In the genomic region with DNA sequence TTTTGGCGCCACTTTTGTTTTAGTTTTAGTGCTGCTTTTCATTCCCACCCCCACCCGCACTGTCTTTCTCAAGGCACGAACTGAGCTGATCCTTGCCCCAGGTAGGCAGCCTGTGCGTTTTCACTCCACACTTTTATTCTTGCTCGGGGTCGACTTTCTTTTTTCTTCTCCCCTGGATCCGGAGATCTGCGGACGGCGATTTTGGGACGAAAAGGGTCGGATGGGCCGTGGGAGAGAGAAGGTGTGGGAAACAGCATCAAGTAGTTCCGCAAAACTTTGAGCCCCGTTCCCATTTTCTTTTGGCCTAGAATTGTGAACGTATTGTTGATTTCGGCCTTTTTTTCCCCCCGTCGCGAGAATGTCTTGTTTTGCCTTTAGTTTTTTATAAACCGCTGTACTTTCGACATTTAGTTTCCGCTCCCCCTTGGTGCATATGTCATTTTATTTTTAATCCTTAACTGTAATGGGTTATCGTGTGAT, we compare ENCODE assay signal across 1 cellular context.
TF ChIP-seq lines count a peak whose summit lies in the region.

No MANE protein-coding gene starts in this region.

TF ChIP-seq in HEK293, 187 proteins besides CTCF, POLR2A, EP300 and RAD21 (continued from another document):
- TF ChIP-seq ZNF280C (tag by site-specific recombination; IDR thresholded peaks at IDR 0.05) (no peak), ZNF132 (tag by site-specific recombination; IDR thresholded peaks at IDR 0.05; ENCODE audit: borderline replicate concordance) (no peak), ZNF398 (tag by site-specific recombination; IDR thresholded peaks at IDR 0.05) (peak; percentile 65; the same call in 1 of the 2 replicates), ZNF221 (tag by site-specific recombination; IDR thresholded peaks at IDR 0.05; ENCODE audit: borderline replicate concordance) (no peak), PRDM2 (tag by site-specific recombination; IDR thresholded peaks at IDR 0.05; ENCODE audit: borderline replicate concordance) (no peak), ZNF223 (tag by site-specific recombination; IDR thresholded peaks at IDR 0.05) (no peak), IKZF3 (tag by site-specific recombination; IDR thresholded peaks at IDR 0.05) (peak; percentile 18; the same call in 1 of the 2 replicates), ZNF146 (tag by site-specific recombination; IDR thresholded peaks at IDR 0.05) (no peak), ZNF23 (tag by site-specific recombination; IDR thresholded peaks at IDR 0.05; ENCODE audit: borderline replicate concordance) (no peak), ZNF558 (tag by site-specific recombination; IDR thresholded peaks at IDR 0.05) (no peak), ZNF184 (tag by site-specific recombination; IDR thresholded peaks at IDR 0.05) (no peak), MYNN (tag by site-specific recombination; IDR thresholded peaks at IDR 0.05; ENCODE audit: borderline replicate concordance) (no peak), ZNF341 (tag by site-specific recombination; IDR thresholded peaks at IDR 0.05; ENCODE audit: low read depth) (peak; percentile 37), ZBTB26 (tag by site-specific recombination; optimal IDR thresholded peaks at IDR 0.05) (no peak), ZNF843 (tag by site-specific recombination; IDR thresholded peaks at IDR 0.05) (no peak), ZNF596 (tag by site-specific recombination; IDR thresholded peaks at IDR 0.05) (no peak), ZXDB (tag by site-specific recombination; IDR thresholded peaks at IDR 0.05) (no peak), ZNF776 (tag by site-specific recombination; IDR thresholded peaks at IDR 0.05; ENCODE audit: borderline replicate concordance) (no peak), ZNF354C (tag by site-specific recombination; IDR thresholded peaks at IDR 0.05; ENCODE audit: borderline replicate concordance, low read depth) (no peak), ZNF10 (tag by site-specific recombination; IDR thresholded peaks at IDR 0.05) (no peak), BCL11B (tag by site-specific recombination; IDR thresholded peaks at IDR 0.05; ENCODE audit: low read depth) (0 out of 2 replicates have a peak, but pooled peaks have one; percentile 41)
- TF ChIP-seq, protein P1, sequence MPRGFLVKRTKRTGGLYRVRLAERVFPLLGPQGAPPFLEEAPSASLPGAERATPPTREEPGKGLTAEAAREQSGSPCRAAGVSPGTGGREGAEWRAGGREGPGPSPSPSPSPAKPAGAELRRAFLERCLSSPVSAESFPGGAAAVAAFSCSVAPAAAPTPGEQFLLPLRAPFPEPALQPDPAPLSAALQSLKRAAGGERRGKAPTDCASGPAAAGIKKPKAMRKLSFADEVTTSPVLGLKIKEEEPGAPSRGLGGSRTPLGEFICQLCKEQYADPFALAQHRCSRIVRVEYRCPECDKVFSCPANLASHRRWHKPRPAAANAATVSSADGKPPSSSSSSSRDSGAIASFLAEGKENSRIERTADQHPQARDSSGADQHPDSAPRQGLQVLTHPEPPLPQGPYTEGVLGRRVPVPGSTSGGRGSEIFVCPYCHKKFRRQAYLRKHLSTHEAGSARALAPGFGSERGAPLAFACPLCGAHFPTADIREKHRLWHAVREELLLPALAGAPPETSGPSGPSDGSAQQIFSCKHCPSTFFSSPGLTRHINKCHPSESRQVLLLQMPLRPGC (tag by site-specific recombination; IDR thresholded peaks at IDR 0.05): 0 out of 2 replicates have a peak, but pooled peaks have one; percentile 31
- TF ChIP-seq, protein P2, sequence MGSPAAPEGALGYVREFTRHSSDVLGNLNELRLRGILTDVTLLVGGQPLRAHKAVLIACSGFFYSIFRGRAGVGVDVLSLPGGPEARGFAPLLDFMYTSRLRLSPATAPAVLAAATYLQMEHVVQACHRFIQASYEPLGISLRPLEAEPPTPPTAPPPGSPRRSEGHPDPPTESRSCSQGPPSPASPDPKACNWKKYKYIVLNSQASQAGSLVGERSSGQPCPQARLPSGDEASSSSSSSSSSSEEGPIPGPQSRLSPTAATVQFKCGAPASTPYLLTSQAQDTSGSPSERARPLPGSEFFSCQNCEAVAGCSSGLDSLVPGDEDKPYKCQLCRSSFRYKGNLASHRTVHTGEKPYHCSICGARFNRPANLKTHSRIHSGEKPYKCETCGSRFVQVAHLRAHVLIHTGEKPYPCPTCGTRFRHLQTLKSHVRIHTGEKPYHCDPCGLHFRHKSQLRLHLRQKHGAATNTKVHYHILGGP (tag by site-specific recombination; IDR thresholded peaks at IDR 0.05): no peak
